12 cellular contexts compared by ENCODE assay signal in the genomic region with DNA sequence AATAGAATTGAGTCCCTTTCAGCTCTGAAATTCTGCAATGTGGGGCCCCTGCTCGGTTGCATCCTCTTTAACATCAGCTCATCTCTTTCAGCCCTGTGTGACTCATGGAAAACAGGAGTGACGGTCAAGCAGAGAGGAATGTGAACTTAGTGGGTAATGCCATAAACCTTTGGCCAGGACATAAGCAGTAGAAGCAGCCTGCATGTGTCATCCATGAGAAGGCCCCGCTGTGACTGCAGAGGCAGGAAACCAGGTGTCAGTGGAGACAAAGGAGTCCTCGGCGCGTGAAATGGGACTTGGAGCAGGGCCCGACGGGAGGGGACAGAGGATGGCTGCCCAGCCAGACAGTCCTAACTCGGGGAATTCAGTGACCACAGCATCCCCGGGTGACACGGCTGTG.
DNase-seq lines count a peak whose midpoint lies in the region; ATAC-seq and TF ChIP-seq lines count a peak whose summit lies in the region.
"Had no signal": no experiment of that assay in that cellular context is flagged by ENCODE, and none has a peak within 500 bp of the region (broad histone marks: within the 10 kb centered on the region; RNA-seq: fewer than 3 reads in every experiment).

No MANE protein-coding gene starts in this region.

- peak; percentile 72 for DNase-seq in GM04504 (ENCODE audit: low read depth)
- peak; percentile 31 for DNase-seq in NCI-H2107 (lab: John Stamatoyannopoulos, UW)
- peak; percentile 81 for DNase-seq in choroid plexus epithelial cell (ENCODE audit: low read depth)
- DNase-seq in non-pigmented ciliary epithelial cell (ENCODE audit: low read depth), result peak; percentile 60
- DNase-seq in CD1c-positive myeloid dendritic cell (ENCODE audit: extremely low spot score), result no peak
- DNase-seq in DMS 273 (lab: John Stamatoyannopoulos, UW; ENCODE audit: unreplicated experiment), result no peak
- DNase-seq in NCI-H2171 (lab: John Stamatoyannopoulos, UW), result no peak
- DNase-seq: activated CD4-positive, alpha-beta T cell treated with anti-CD3 and anti-CD28 coated beads, Interleukin-2, amount 50 U/mL, for 1 hour; body of pancreas; NCI-H524; stimulated activated CD4-positive, alpha-beta T cell treated with anti-CD3 and anti-CD28 coated beads, Interleukin-1b, Interleukin-23, amount 100 ng/mL, for 48 hours had no signal

- H3K4me3 ChIP-seq in choroid plexus epithelial cell (ENCODE audit: low read depth, low read length), result no peak overlapping the region
- H3K4me3 ChIP-seq: body of pancreas had no signal

- TF ChIP-seq CTCF in choroid plexus epithelial cell (conservative IDR thresholded peaks at IDR 0.05; ENCODE audit: low read depth, low read length), result no peak

- no peak for ATAC-seq in GM21526 (IDR thresholded peaks at IDR 0.05; ENCODE audit: low FRiP score, unreplicated experiment)
- ATAC-seq: body of pancreas had no signal

Comparison
In these comparisons a context has a peak if more than half of its experiments do, and no peak if none do; other contexts are left out.
1. DNase-seq: peak in GM04504 (single experiment), NCI-H2107 (single experiment), choroid plexus epithelial cell (single experiment) and non-pigmented ciliary epithelial cell (single experiment); none in CD1c-positive myeloid dendritic cell (single experiment), DMS 273 (single experiment) and NCI-H2171 (single experiment).